Comparison of ENCODE assay signal across 31 cellular contexts in genomic region chr19:40367577-40368434, GRCh38. TPM values are rescaled to one million over a fixed set of nuclear protein-coding genes. Genes with fewer than 3 reads are reported as not detected.
DNase-seq lines count a peak whose midpoint lies in the region; ATAC-seq, FAIRE-seq and TF ChIP-seq lines count a peak whose summit lies in the region.
"Had no signal": no experiment of that assay in that cellular context is flagged by ENCODE, and none has a peak within 500 bp of the region (broad histone marks: within the 10 kb centered on the region; RNA-seq: fewer than 3 reads in every experiment).

No MANE protein-coding gene starts in this region.

- TF ChIP-seq CTCF in cardiac muscle cell (IDR thresholded peaks at IDR 0.05; ENCODE audit: low read depth, low read length) (no peak), left ventricle myocardium inferior (IDR thresholded peaks at IDR 0.05; ENCODE audit: borderline replicate concordance) (no peak), K562 (IDR thresholded peaks at IDR 0.05 in 2 of 3, conservative IDR thresholded peaks at IDR 0.05 in 1 of 3; ENCODE audit: insufficient read depth in 2 of 3, low read depth in 1 of 3, low read length in 3 of 3) (no peak), neural crest cell (conservative IDR thresholded peaks at IDR 0.05) (no peak)

- WGBS in K562 (ENCODE audit: insufficient coverage, low coverage, missing lambda C conversion rate): 89% methylated on average over 13 of the region's 16 CpGs

- no peaks in the 10 kb centered on the region for H3K27me3 Mint-ChIP-seq in neural crest cell (ENCODE audit: low read depth)
- H3K27me3 Mint-ChIP-seq: central memory CD8-positive, alpha-beta T cell had no signal

- H3K36me3 Mint-ChIP-seq in neural crest cell (ENCODE audit: low read depth): peaks cover 4% of the 10 kb centered on the region
- H3K36me3 Mint-ChIP-seq in stimulated activated effector memory CD8-positive, alpha-beta T cell treated with anti-CD3 and anti-CD28 coated beads, Interleukin-12 subunit alpha, Interleukin-12 subunit beta, amount 100 ng/mL, for 72 hours: peaks cover 23% of the 10 kb centered on the region

- H3K27ac ChIP-seq in cardiac muscle cell (peak overlapping the region; percentile 89), left ventricle myocardium inferior (replicated peaks) (no peak overlapping the region), K562 (ENCODE audit: extremely low read depth, low read depth, low read length) (no peak overlapping the region)
- H3K27ac ChIP-seq: parathyroid adenoma, right atrium auricular region, stomach, vagina had no signal

- peak overlapping the region; percentile 12 for H3K4me3 Mint-ChIP-seq in neural crest cell
- no peak overlapping the region for H3K4me3 Mint-ChIP-seq in stimulated activated effector memory CD8-positive, alpha-beta T cell treated with anti-CD3 and anti-CD28 coated beads, Interleukin-12 subunit alpha, Interleukin-12 subunit beta, amount 100 ng/mL, for 72 hours
- H3K4me3 Mint-ChIP-seq: CD8-positive, alpha-beta T cell; central memory CD8-positive, alpha-beta T cell had no signal

- H3K4me1 ChIP-seq in cardiac muscle cell (ENCODE audit: low read depth) (peaks cover 18% of the 10 kb centered on the region), left ventricle myocardium inferior (peaks cover 19% of the 10 kb centered on the region), K562 (replicated peaks in 1 of 2; ENCODE audit: control insufficient read depth in 2 of 2, insufficient read depth in 2 of 2, low read length in 2 of 2) (peaks cover 49 to 60% of the 10 kb centered on the region in 2 experiments)
- H3K4me1 ChIP-seq: parathyroid adenoma had no signal

- POLR2A ChIA-PET in K562 (lab: Yijun Ruan, JAX): interaction anchor here (0.6 to 1.2 kb wide), 4 partner anchors 12 to 321 kb away, joined by 3 to 6 read pairs (median 4); no protein-coding TSS in a partner anchor

- no peak overlapping the region for H3K27ac Mint-ChIP-seq in neural crest cell (ENCODE audit: unreplicated experiment)
- no peak overlapping the region for H3K27ac Mint-ChIP-seq in stimulated activated effector memory CD8-positive, alpha-beta T cell treated with anti-CD3 and anti-CD28 coated beads, Interleukin-12 subunit alpha, Interleukin-12 subunit beta, amount 100 ng/mL, for 72 hours
- H3K27ac Mint-ChIP-seq: CD8-positive, alpha-beta T cell had no signal

- no peaks in the 10 kb centered on the region for H3K27me3 ChIP-seq in cardiac muscle cell
- H3K27me3 ChIP-seq in left ventricle myocardium inferior (ENCODE audit: low read depth): no peaks in the 10 kb centered on the region
- no peaks in the 10 kb centered on the region for H3K27me3 ChIP-seq in K562 (ENCODE audit: control insufficient read depth in 2 of 2, insufficient read depth in 2 of 2, low read length in 2 of 2)
- H3K27me3 ChIP-seq: BE2C, right atrium auricular region, stomach, vagina had no signal

- no peak overlapping the region for H3K4me2 ChIP-seq in K562 (ENCODE audit: insufficient read depth, low read length)

- in situ Hi-C loops in K562 (cut with MboI): no loop called here

- H3K36me3 ChIP-seq in cardiac muscle cell: peaks cover 45% of the 10 kb centered on the region
- peaks cover 60% of the 10 kb centered on the region for H3K36me3 ChIP-seq in left ventricle myocardium inferior
- peaks cover 47% of the 10 kb centered on the region for H3K36me3 ChIP-seq in K562 (ENCODE audit: control insufficient read depth, insufficient read depth, low read length)

- no peak overlapping the region for H3K4me3 ChIP-seq in cardiac muscle cell
- no peak overlapping the region for H3K4me3 ChIP-seq in left ventricle myocardium inferior
- H3K4me3 ChIP-seq in K562: no peak overlapping the region
- H3K4me3 ChIP-seq: right atrium auricular region, stomach, vagina had no signal

- no peak overlapping the region for H2AFZ ChIP-seq in K562 (ENCODE audit: low read depth, low read length)
- H2AFZ ChIP-seq: parathyroid adenoma had no signal

- CTCF ChIA-PET in K562 (lab: Yijun Ruan, JAX; ENCODE audit: low intra/inter-chr PET ratio): no interaction called here

- ATAC-seq in K562: no peak
- no peak for ATAC-seq in stimulated activated effector memory CD8-positive, alpha-beta T cell treated with anti-CD3 and anti-CD28 coated beads, Interleukin-12 subunit alpha, Interleukin-12 subunit beta, amount 100 ng/mL, for 72 hours
- ATAC-seq: CD8-positive, alpha-beta T cell; HepG2 had no signal

- H3K9me1 ChIP-seq in K562 (ENCODE audit: control insufficient read depth, insufficient read depth, low read length): no peaks in the 10 kb centered on the region

- no peaks in the 10 kb centered on the region for H3K9me3 Mint-ChIP-seq in neural crest cell
- no peaks in the 10 kb centered on the region for H3K9me3 Mint-ChIP-seq in stimulated activated effector memory CD8-positive, alpha-beta T cell treated with anti-CD3 and anti-CD28 coated beads, Interleukin-12 subunit alpha, Interleukin-12 subunit beta, amount 100 ng/mL, for 72 hours
- H3K9me3 Mint-ChIP-seq: CD8-positive, alpha-beta T cell; central memory CD8-positive, alpha-beta T cell; nephron progenitor cell had no signal

- H3K79me2 ChIP-seq in K562 (ENCODE audit: control insufficient read depth, insufficient read depth, low read length): peaks cover 12% of the 10 kb centered on the region; the same call in 2 of the 3 replicates
- H3K79me2 ChIP-seq: parathyroid adenoma had no signal

- peaks cover 15% of the 10 kb centered on the region for H3K4me1 Mint-ChIP-seq in neural crest cell
- H3K4me1 Mint-ChIP-seq in stimulated activated effector memory CD8-positive, alpha-beta T cell treated with anti-CD3 and anti-CD28 coated beads, Interleukin-12 subunit alpha, Interleukin-12 subunit beta, amount 100 ng/mL, for 72 hours: peaks cover 17% of the 10 kb centered on the region

- no peak for FAIRE-seq in K562 (lab: Jason Lieb, UNC)
- FAIRE-seq: HepG2 had no signal

- no peaks in the 10 kb centered on the region for H3K9me3 ChIP-seq in cardiac muscle cell (ENCODE audit: low read depth)
- H3K9me3 ChIP-seq in left ventricle myocardium inferior (replicated peaks): no peaks in the 10 kb centered on the region
- no peaks in the 10 kb centered on the region for H3K9me3 ChIP-seq in K562 (replicated peaks; ENCODE audit: control insufficient read depth, insufficient read depth, low read depth, low read length)
- H3K9me3 ChIP-seq: BE2C, right atrium auricular region, stomach, vagina had no signal

- no TSS peak for BruUV-seq in K562 (replicated peaks; lab: Mats Ljungman, UMichigan)

- H3K9ac ChIP-seq in K562 (ENCODE audit: insufficient read depth in 1 of 2, low read depth in 2 of 2, low read length in 2 of 2): peak overlapping the region in 1 of 2 experiments; percentile 8; a peak in 1 of 4 replicates
- H3K9ac ChIP-seq: parathyroid adenoma had no signal

- intact Hi-C loops in left ventricle myocardium inferior (cut with micrococcal nuclease) (no loop called here), K562 (cut with micrococcal nuclease) (loop anchor here (10.0 kb wide), 1 partner anchor 223 kb away; no protein-coding TSS in a partner anchor)

- H4K20me1 ChIP-seq in K562 (replicated peaks; ENCODE audit: control insufficient read depth, insufficient read depth, low read length): peaks cover 9% of the 10 kb centered on the region; the same call in 1 of the 2 replicates

- TF ChIP-seq POLR2A in K562 (conservative IDR thresholded peaks at IDR 0.05): no peak

- no peak for TF ChIP-seq RAD21 in K562 (CRISPR knock-in tag; conservative IDR thresholded peaks at IDR 0.05 in 1 of 2, IDR thresholded peaks at IDR 0.05 in 1 of 2)

- no peak for TF ChIP-seq EP300 in K562 (IDR thresholded peaks at IDR 0.05; ENCODE audit: low read length)

- peak in 1 of 2 donors; percentile 20 for DNase-seq in cardiac muscle cell (ENCODE audit: low read depth in 1 of 2, low spot score in 1 of 2)
- DNase-seq in left ventricle myocardium inferior: no peak
- DNase-seq in K562 (ENCODE audit: extremely low read depth in 1 of 4, low spot score in 3 of 4): no peak
- DNase-seq in neural crest cell (ENCODE audit: low read depth, low spot score): no peak
- DNase-seq in HK-2 (ENCODE audit: unreplicated experiment): no peak
- no peak for DNase-seq in hypothalamus (lab: John Stamatoyannopoulos, UW)
- DNase-seq in central memory CD4-positive, alpha-beta T cell: no peak
- no peak for DNase-seq in stimulated activated effector memory CD8-positive, alpha-beta T cell treated with anti-CD3 and anti-CD28 coated beads, Interleukin-12 subunit alpha, Interleukin-12 subunit beta, amount 100 ng/mL, for 72 hours (ENCODE audit: low spot score in 2 of 2)
- DNase-seq: ACHN; activated CD4-positive, alpha-beta T cell treated with anti-CD3 and anti-CD28 coated beads, Interleukin-2, amount 50 U/mL, for 1 hour; activated CD4-positive, CD25-positive, alpha-beta regulatory T cell; activated T-cell treated with anti-CD3 and anti-CD28 coated beads, Interleukin-2, amount 50 U/mL, for 48 hours; CD8-positive, alpha-beta T cell; foreskin melanocyte; HCEC 1CT; Karpas-422; left cardiac atrium; mammary epithelial cell; NCI-H1930; NCI-H226; NCI-H774; stomach had no signal

RNA-seq across cellular contexts. Expression of gene PLD3, which starts 19.3 kb away (rescaled TPM):
- total RNA-seq in cardiac muscle cell: 833 and 875 TPM in 2 replicates
- polyA plus RNA-seq in cardiac muscle cell: 827 and 866 TPM in 2 replicates
- total RNA-seq in left ventricle myocardium inferior: 156 TPM
- total RNA-seq in K562 (2011; cell fraction: chromatin; rRNA removed; ENCODE audit: low replicate concordance): 107 and 382 TPM in 2 replicates
- total RNA-seq in K562 (2011; cell fraction: nucleolus; rRNA removed): 428 and 489 TPM in 2 replicates
- 273 and 275 TPM in 2 replicates for total RNA-seq in K562 (2011; cell fraction: nucleoplasm; rRNA removed)
- 112 and 167 TPM in 2 replicates for total RNA-seq in K562 (2014; rRNA removed)
- total RNA-seq in K562 (2014; rRNA removed; fragmentation: Illumina TruSeq; extraction: Trizol): 25.6 and 32.7 TPM in 2 replicates
- total RNA-seq in K562 (2015; rRNA removed; fragmentation: Illumina TruSeq; extraction: Trizol): 63.5 and 72.9 TPM in 2 replicates
- 121 and 128 TPM in 2 replicates for total RNA-seq in K562 (2021)
- polyA plus RNA-seq in K562 (2011; rRNA removed): 72.7 and 167 TPM in 2 replicates
- polyA plus RNA-seq in K562 (2011; cell fraction: cytosol; rRNA removed): 103 and 259 TPM in 2 replicates
- polyA plus RNA-seq in K562 (2011; cell fraction: nucleus; rRNA removed): 92.2 and 141 TPM in 2 replicates
- 172 and 394 TPM in 2 replicates for polyA plus RNA-seq in K562 (2012)
- 79.3 and 129 TPM in 2 replicates for polyA plus RNA-seq in K562 (2014; fragmentation: Illumina TruSeq; extraction: Trizol)
- 1 to 10 TPM; 2.3 to 5.8 TPM for polyA plus RNA-seq in K562 (2014; fragmentation: Nextera tagmentation; extraction: Ambion mirVana)
- polyA plus RNA-seq in K562 (2014; rRNA removed): 81.6 and 91.2 TPM in 2 replicates
- 36.8 and 45.4 TPM in 2 replicates for polyA minus RNA-seq in K562 (2011; rRNA and poly(A)+ RNA removed)
- polyA minus RNA-seq in K562 (2011; cell fraction: cytosol; rRNA and poly(A)+ RNA removed): 168 and 196 TPM in 2 replicates
- 38.8 and 46.8 TPM in 2 replicates for polyA minus RNA-seq in K562 (2011; cell fraction: nucleus; rRNA and poly(A)+ RNA removed)
- total RNA-seq in neural crest cell: 200 and 208 TPM in 2 replicates

RNA-seq across cellular contexts. Expression of gene C19orf47, which starts 19.6 kb away (rescaled TPM):
- total RNA-seq in cardiac muscle cell: 16.4 and 35.7 TPM in 2 replicates
- 20.3 and 21.2 TPM in 2 replicates for polyA plus RNA-seq in cardiac muscle cell
- total RNA-seq in left ventricle myocardium inferior: 166 TPM
- 54.6 and 104 TPM in 2 replicates for total RNA-seq in K562 (2011; cell fraction: chromatin; rRNA removed; ENCODE audit: low replicate concordance)
- 38.6 and 39.2 TPM in 2 replicates for total RNA-seq in K562 (2011; cell fraction: nucleolus; rRNA removed)
- 46.7 and 47.2 TPM in 2 replicates for total RNA-seq in K562 (2011; cell fraction: nucleoplasm; rRNA removed)
- total RNA-seq in K562 (2014; rRNA removed): 15.8 and 18.7 TPM in 2 replicates
- 3.3 and 4.0 TPM in 2 replicates for total RNA-seq in K562 (2014; rRNA removed; fragmentation: Illumina TruSeq; extraction: Trizol)
- 9.6 and 11.0 TPM in 2 replicates for total RNA-seq in K562 (2015; rRNA removed; fragmentation: Illumina TruSeq; extraction: Trizol)
- 26.1 and 27.3 TPM in 2 replicates for total RNA-seq in K562 (2021)
- polyA plus RNA-seq in K562 (2011; rRNA removed): 21.6 and 24.9 TPM in 2 replicates
- polyA plus RNA-seq in K562 (2011; cell fraction: cytosol; rRNA removed): 20.1 and 41.9 TPM in 2 replicates
- 26.9 and 32.6 TPM in 2 replicates for polyA plus RNA-seq in K562 (2011; cell fraction: nucleus; rRNA removed)
- 14.8 and 15.2 TPM in 2 replicates for polyA plus RNA-seq in K562 (2012)
- 15.2 and 18.3 TPM in 2 replicates for polyA plus RNA-seq in K562 (2014; fragmentation: Illumina TruSeq; extraction: Trizol)
- polyA plus RNA-seq in K562 (2014; fragmentation: Nextera tagmentation; extraction: Ambion mirVana): under 1 TPM; 0.08 to 0.66 TPM
- polyA plus RNA-seq in K562 (2014; rRNA removed): 14.7 and 20.5 TPM in 2 replicates
- polyA minus RNA-seq in K562 (2011; rRNA and poly(A)+ RNA removed): 25.2 and 45.6 TPM in 2 replicates
- 13.1 and 23.2 TPM in 2 replicates for polyA minus RNA-seq in K562 (2011; cell fraction: cytosol; rRNA and poly(A)+ RNA removed)
- 12.1 and 14.4 TPM in 2 replicates for polyA minus RNA-seq in K562 (2011; cell fraction: nucleus; rRNA and poly(A)+ RNA removed)
- total RNA-seq in neural crest cell: 19.0 and 21.0 TPM in 2 replicates

RNA-seq across cellular contexts. Expression of gene HIPK4, which starts 22.2 kb away (rescaled TPM):
- 0.12 and 0.18 TPM in 2 replicates for total RNA-seq in cardiac muscle cell
- 0.14 and 1.7 TPM in 2 replicates for polyA plus RNA-seq in cardiac muscle cell
- total RNA-seq in left ventricle myocardium inferior: not detected
- total RNA-seq in K562 (2011; cell fraction: chromatin; rRNA removed; ENCODE audit: low replicate concordance): not detected in 2 replicates
- total RNA-seq in K562 (2011; cell fraction: nucleolus; rRNA removed): 0.13 TPM in 1 of 2 replicates, not detected in the other
- 0.31 TPM in 1 of 2 replicates, not detected in the other for total RNA-seq in K562 (2011; cell fraction: nucleoplasm; rRNA removed)
- 0.08 TPM in 1 of 2 replicates, not detected in the other for total RNA-seq in K562 (2014; rRNA removed)
- total RNA-seq in K562 (2014; rRNA removed; fragmentation: Illumina TruSeq; extraction: Trizol): not detected in 2 replicates
- total RNA-seq in K562 (2015; rRNA removed; fragmentation: Illumina TruSeq; extraction: Trizol): not detected in 2 replicates
- total RNA-seq in K562 (2021): 0.07 and 0.09 TPM in 2 replicates
- polyA plus RNA-seq in K562 (2011; rRNA removed): 0.06 TPM in 1 of 2 replicates, not detected in the other
- 0.06 TPM in 2 replicates for polyA plus RNA-seq in K562 (2011; cell fraction: cytosol; rRNA removed)
- 0.10 TPM in 1 of 2 replicates, not detected in the other for polyA plus RNA-seq in K562 (2011; cell fraction: nucleus; rRNA removed)
- 0.08 and 0.10 TPM in 2 replicates for polyA plus RNA-seq in K562 (2012)
- not detected in 2 replicates for polyA plus RNA-seq in K562 (2014; fragmentation: Illumina TruSeq; extraction: Trizol)
- not detected for polyA plus RNA-seq in K562 (2014; fragmentation: Nextera tagmentation; extraction: Ambion mirVana)
- polyA plus RNA-seq in K562 (2014; rRNA removed): 0.05 TPM in 1 of 2 replicates, not detected in the other
- polyA minus RNA-seq in K562 (2011; rRNA and poly(A)+ RNA removed): not detected in 2 replicates
- polyA minus RNA-seq in K562 (2011; cell fraction: cytosol; rRNA and poly(A)+ RNA removed): not detected in 2 replicates
- not detected in 2 replicates for polyA minus RNA-seq in K562 (2011; cell fraction: nucleus; rRNA and poly(A)+ RNA removed)
- total RNA-seq in neural crest cell: 0.11 and 0.30 TPM in 2 replicates
- total RNA-seq: HepG2; mucosa of gallbladder; stomach; T-helper 1 cell treated with Interleukin-12 subunit alpha and Interleukin-12 subunit beta and Interleukin-4 antibody, amounts not matched to agents 30 ng/mL and 1 ng/mL, for 36 hours had no signal

RNA-seq across cellular contexts. Expression of gene PRX, which starts 45.4 kb away (rescaled TPM):
- total RNA-seq in cardiac muscle cell (4.3 and 9.1 TPM in 2 replicates), left ventricle myocardium inferior (3.3 TPM), K562 (2014; rRNA removed) (2.8 and 3.8 TPM in 2 replicates), K562 (2014; rRNA removed; fragmentation: Illumina TruSeq; extraction: Trizol) (0.61 and 0.65 TPM in 2 replicates), K562 (2015; rRNA removed; fragmentation: Illumina TruSeq; extraction: Trizol) (1.8 and 2.0 TPM in 2 replicates), K562 (2021) (2.9 and 3.5 TPM in 2 replicates), neural crest cell (2.8 and 2.9 TPM in 2 replicates)
- polyA plus RNA-seq in cardiac muscle cell (2.3 and 4.1 TPM in 2 replicates), K562 (2011; rRNA removed) (1.5 and 1.7 TPM in 2 replicates), K562 (2014; fragmentation: Illumina TruSeq; extraction: Trizol) (1.3 and 2.1 TPM in 2 replicates), K562 (2014; fragmentation: Nextera tagmentation; extraction: Ambion mirVana) (not detected), K562 (2014; rRNA removed) (1.4 and 1.7 TPM in 2 replicates)
- total RNA-seq in K562 (2011; cell fraction: chromatin; rRNA removed; ENCODE audit: low replicate concordance): 1.8 and 4.5 TPM in 2 replicates
- total RNA-seq in K562 (2011; cell fraction: nucleolus; rRNA removed): 2.7 and 2.8 TPM in 2 replicates
- 2.1 and 2.2 TPM in 2 replicates for total RNA-seq in K562 (2011; cell fraction: nucleoplasm; rRNA removed)
- 1.4 and 1.7 TPM in 2 replicates for polyA plus RNA-seq in K562 (2011; cell fraction: cytosol; rRNA removed)
- polyA plus RNA-seq in K562 (2011; cell fraction: nucleus; rRNA removed): 1.0 and 1.8 TPM in 2 replicates
- 2.5 and 4.5 TPM in 2 replicates for polyA plus RNA-seq in K562 (2012)
- 1.4 and 1.5 TPM in 2 replicates for polyA minus RNA-seq in K562 (2011; rRNA and poly(A)+ RNA removed)
- polyA minus RNA-seq in K562 (2011; cell fraction: cytosol; rRNA and poly(A)+ RNA removed): 2.1 and 2.8 TPM in 2 replicates
- polyA minus RNA-seq in K562 (2011; cell fraction: nucleus; rRNA and poly(A)+ RNA removed): 0.54 and 1.00 TPM in 2 replicates

RNA-seq across cellular contexts. Expression of gene SERTAD1, which starts 58.0 kb away (rescaled TPM):
- total RNA-seq in cardiac muscle cell (14.4 and 18.8 TPM in 2 replicates), left ventricle myocardium inferior (9.2 TPM), K562 (2014; rRNA removed) (8.1 and 10.9 TPM in 2 replicates), K562 (2014; rRNA removed; fragmentation: Illumina TruSeq; extraction: Trizol) (2.1 and 2.8 TPM in 2 replicates), K562 (2015; rRNA removed; fragmentation: Illumina TruSeq; extraction: Trizol) (4.9 and 5.5 TPM in 2 replicates), K562 (2021) (8.7 and 8.9 TPM in 2 replicates), neural crest cell (3.2 and 3.3 TPM in 2 replicates)
- polyA plus RNA-seq in cardiac muscle cell (18.2 and 19.5 TPM in 2 replicates), K562 (2011; rRNA removed) (6.1 and 6.8 TPM in 2 replicates), K562 (2014; fragmentation: Illumina TruSeq; extraction: Trizol) (2.3 and 5.0 TPM in 2 replicates), K562 (2014; fragmentation: Nextera tagmentation; extraction: Ambion mirVana) (under 1 TPM; 0.15 to 0.85 TPM), K562 (2014; rRNA removed) (6.7 TPM in 2 replicates)
- total RNA-seq in K562 (2011; cell fraction: chromatin; rRNA removed; ENCODE audit: low replicate concordance): 3.1 and 8.3 TPM in 2 replicates
- total RNA-seq in K562 (2011; cell fraction: nucleolus; rRNA removed): 10.3 and 11.0 TPM in 2 replicates
- 7.5 and 8.9 TPM in 2 replicates for total RNA-seq in K562 (2011; cell fraction: nucleoplasm; rRNA removed)
- polyA plus RNA-seq in K562 (2011; cell fraction: cytosol; rRNA removed): 7.4 and 18.7 TPM in 2 replicates
- polyA plus RNA-seq in K562 (2011; cell fraction: nucleus; rRNA removed): 5.6 and 9.1 TPM in 2 replicates
- 6.7 and 8.9 TPM in 2 replicates for polyA plus RNA-seq in K562 (2012)
- polyA minus RNA-seq in K562 (2011; rRNA and poly(A)+ RNA removed): 1.9 and 2.1 TPM in 2 replicates
- 3.5 and 4.5 TPM in 2 replicates for polyA minus RNA-seq in K562 (2011; cell fraction: cytosol; rRNA and poly(A)+ RNA removed)
- polyA minus RNA-seq in K562 (2011; cell fraction: nucleus; rRNA and poly(A)+ RNA removed): 1.8 and 3.6 TPM in 2 replicates
